9 cellular contexts compared by ENCODE assay signal in genomic region chr3:194577985-194578905, GRCh38. TPM values are rescaled to one million over a fixed set of nuclear protein-coding genes. Genes with fewer than 3 reads are reported as not detected.
DNase-seq lines count a peak whose midpoint lies in the region; ATAC-seq and TF ChIP-seq lines count a peak whose summit lies in the region.
"Had no signal": no experiment of that assay in that cellular context is flagged by ENCODE, and none has a peak within 500 bp of the region (broad histone marks: within the 10 kb centered on the region; RNA-seq: fewer than 3 reads in every experiment).

No MANE protein-coding gene starts in this region.

- H3K9me3 Mint-ChIP-seq in stimulated activated memory B cell treated with anti-CD40 and anti-IgM and Interleukin-4, amounts not matched to agents 10 μg/mL and 1 μg/mL and 100 μg/mL, for 72 hours, result no peaks in the 10 kb centered on the region

- H3K27me3 ChIP-seq in heart left ventricle, result no peaks in the 10 kb centered on the region

- 49 to 62% (median 52%) methylated on average over 9 of the region's 9 CpGs for WGBS in heart left ventricle, 4 donors

- H3K27ac ChIP-seq in heart left ventricle, result peak overlapping the region in 10 of 12 donors; percentile 15 to 93 (median 74)
- H3K27ac ChIP-seq: HL-60, neutrophil had no signal

- peaks cover 8% of the 10 kb centered on the region for H3K27me3 Mint-ChIP-seq in stimulated activated memory B cell treated with anti-CD40 and anti-IgM and Interleukin-4, amounts not matched to agents 10 μg/mL and 1 μg/mL and 100 μg/mL, for 72 hours

- ATAC-seq in heart left ventricle (peak in 3 of 4 donors; percentile 12 to 69 (median 47)), GM21737 (IDR thresholded peaks at IDR 0.05; ENCODE audit: unreplicated experiment) (no peak)
- peak; percentile 63 for ATAC-seq in stimulated activated memory B cell treated with anti-CD40 and anti-IgM and Interleukin-4, amounts not matched to agents 10 μg/mL and 1 μg/mL and 100 μg/mL, for 72 hours

- TF ChIP-seq POLR2A in heart left ventricle (IDR thresholded peaks at IDR 0.05), result no peak

- no peaks in the 10 kb centered on the region for H3K36me3 Mint-ChIP-seq in stimulated activated memory B cell treated with anti-CD40 and anti-IgM and Interleukin-4, amounts not matched to agents 10 μg/mL and 1 μg/mL and 100 μg/mL, for 72 hours

- TF ChIP-seq CTCF in heart left ventricle (IDR thresholded peaks at IDR 0.05), result no peak

- H3K9me3 ChIP-seq in heart left ventricle, result no peaks in the 10 kb centered on the region
- H3K9me3 ChIP-seq: neutrophil had no signal

- peak overlapping the region; percentile 6 for H3K27ac Mint-ChIP-seq in stimulated activated memory B cell treated with anti-CD40 and anti-IgM and Interleukin-4, amounts not matched to agents 10 μg/mL and 1 μg/mL and 100 μg/mL, for 72 hours

- intact Hi-C loops in heart left ventricle (cut with DNase I), result loop anchor here in 3 of 10 donors (2.0 to 5.0 kb wide), 3 partner anchors 91 to 106 kb away; partner anchors contain the start of gene ATP13A3 (in 1 of the 3)

- peaks cover 0 to 58% (median 20%) of the 10 kb centered on the region in 12 donors for H3K4me1 ChIP-seq in heart left ventricle

- no peak overlapping the region for H3K4me3 ChIP-seq in heart left ventricle

- H3K4me1 Mint-ChIP-seq in stimulated activated memory B cell treated with anti-CD40 and anti-IgM and Interleukin-4, amounts not matched to agents 10 μg/mL and 1 μg/mL and 100 μg/mL, for 72 hours, result peaks cover 15% of the 10 kb centered on the region

- no peak overlapping the region for H3K4me3 Mint-ChIP-seq in stimulated activated memory B cell treated with anti-CD40 and anti-IgM and Interleukin-4, amounts not matched to agents 10 μg/mL and 1 μg/mL and 100 μg/mL, for 72 hours

- DNase-seq in HT-29 (ENCODE audit: low spot score), result peak; percentile 62
- peak; percentile 20 to 37 for DNase-seq in activated CD4-positive, alpha-beta T cell treated with anti-CD3 and anti-CD28 coated beads, Interleukin-2, amount 50 U/mL, for 48 hours
- peak in 3 of 5 donors; percentile 40 to 85 (median 75) for DNase-seq in heart left ventricle
- no peak for DNase-seq in Ammon's horn (ENCODE audit: low spot score)
- DNase-seq in NCI-H2171 (lab: John Stamatoyannopoulos, UW), result no peak

- H3K36me3 ChIP-seq in heart left ventricle, result no peaks in the 10 kb centered on the region
- H3K36me3 ChIP-seq: neutrophil had no signal

RNA-seq across cellular contexts. Expression of gene TMEM44, which starts 55.0 kb away (rescaled TPM):
- total RNA-seq in HT-29 (2014; rRNA removed; shearing (Covaris generic)), result 30.4 and 30.6 TPM in 2 replicates
- 1 to 10 TPM; 3.8 to 8.5 (median 4.7) TPM for total RNA-seq in heart left ventricle
- polyA plus RNA-seq in heart left ventricle, result 1 to 10 TPM; 6.5 to 7.5 TPM

Comparison
In these comparisons a context has a peak if more than half of its experiments do, and no peak if none do; other contexts are left out.
1. DNase-seq: peak in HT-29 (single experiment), activated CD4-positive, alpha-beta T cell treated with anti-CD3 and anti-CD28 coated beads, Interleukin-2, amount 50 U/mL, for 48 hours (2 of 2) and heart left ventricle (3 of 5); none in Ammon's horn (single experiment) and NCI-H2171 (single experiment).